1 cellular context compared by ENCODE assay signal in the genomic region with DNA sequence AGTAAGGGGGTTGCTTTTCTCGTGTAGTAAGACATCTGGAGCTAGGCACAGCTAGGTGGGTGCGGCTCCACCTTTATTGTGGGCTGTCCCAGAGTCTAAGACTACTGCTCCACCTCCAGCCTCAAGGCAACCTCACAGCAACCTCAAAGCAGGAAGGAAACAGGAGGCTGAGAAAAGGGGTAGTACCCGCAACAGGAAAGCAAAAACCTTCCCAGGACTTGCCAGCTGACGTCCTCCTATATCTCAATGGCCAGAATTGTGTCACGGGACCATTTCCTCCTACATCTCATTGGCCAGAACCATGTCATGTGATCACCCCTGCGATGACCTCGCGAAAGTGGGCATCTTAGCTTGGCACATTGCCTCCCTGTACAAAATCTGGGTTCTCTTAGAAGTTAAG.
TF ChIP-seq lines count a peak whose summit lies in the region.

No MANE protein-coding gene starts in this region.

TF ChIP-seq in H1, 55 proteins besides CTCF, POLR2A, EP300 and RAD21:
- TF ChIP-seq, protein P1, sequence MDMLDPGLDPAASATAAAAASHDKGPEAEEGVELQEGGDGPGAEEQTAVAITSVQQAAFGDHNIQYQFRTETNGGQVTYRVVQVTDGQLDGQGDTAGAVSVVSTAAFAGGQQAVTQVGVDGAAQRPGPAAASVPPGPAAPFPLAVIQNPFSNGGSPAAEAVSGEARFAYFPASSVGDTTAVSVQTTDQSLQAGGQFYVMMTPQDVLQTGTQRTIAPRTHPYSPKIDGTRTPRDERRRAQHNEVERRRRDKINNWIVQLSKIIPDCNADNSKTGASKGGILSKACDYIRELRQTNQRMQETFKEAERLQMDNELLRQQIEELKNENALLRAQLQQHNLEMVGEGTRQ (IDR thresholded peaks at IDR 0.05; ENCODE audit: low read length) = peak; percentile 45; the same call in 1 of the 2 replicates
- TF ChIP-seq KDM5A (IDR thresholded peaks at IDR 0.05; ENCODE audit: low read length) = no peak
